Comparison of ENCODE assay signal across 17 cellular contexts in the genomic region with DNA sequence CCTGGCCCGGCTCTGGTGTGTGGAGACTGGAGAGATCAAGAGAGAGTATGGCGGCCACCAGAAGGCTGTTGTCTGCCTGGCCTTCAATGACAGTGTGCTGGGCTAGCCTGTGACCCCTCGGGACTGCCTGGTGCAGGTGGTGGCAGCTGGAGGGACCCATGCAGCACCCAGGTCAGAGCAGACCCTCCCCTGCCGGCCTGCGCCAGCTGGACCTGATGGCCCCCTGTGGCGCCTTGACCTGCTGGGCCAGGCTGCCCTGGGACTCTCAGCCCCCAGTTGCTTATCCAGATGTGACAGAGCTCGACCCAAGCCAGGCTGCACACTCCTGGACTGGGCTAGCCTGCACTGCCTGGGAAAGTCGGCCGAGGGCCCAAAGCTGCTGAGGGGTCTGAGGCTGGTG. TPM values are rescaled to one million over a fixed set of nuclear protein-coding genes. Genes with fewer than 3 reads are reported as not detected.
DNase-seq lines count a peak whose midpoint lies in the region; ATAC-seq and TF ChIP-seq lines count a peak whose summit lies in the region.
"Had no signal": no experiment of that assay in that cellular context is flagged by ENCODE, and none has a peak within 500 bp of the region (broad histone marks: within the 10 kb centered on the region; RNA-seq: fewer than 3 reads in every experiment).

No MANE protein-coding gene starts in this region.

- H3K27ac ChIP-seq in 22Rv1 (peak overlapping the region; percentile 85), RWPE2 (ENCODE audit: poor library complexity, severe bottlenecking) (no peak overlapping the region)
- H3K27ac ChIP-seq: BLaER1 treated with 17β-estradiol and CSF1 and Interleukin-3, amounts not matched to agents 10 nM and 100 nM had no signal

- no peak overlapping the region for H3K4me3 ChIP-seq in RWPE2 (ENCODE audit: severe bottlenecking)
- H3K4me3 ChIP-seq: BLaER1 treated with 17β-estradiol and CSF1 and Interleukin-3, amounts not matched to agents 10 nM and 100 nM had no signal

- peaks cover 44% of the 10 kb centered on the region for H3K36me3 ChIP-seq in RWPE2 (ENCODE audit: low read depth)

- no peaks in the 10 kb centered on the region for H3K27me3 ChIP-seq in RWPE2 (ENCODE audit: insufficient read depth, poor library complexity, severe bottlenecking)
- H3K27me3 ChIP-seq: BLaER1 treated with 17β-estradiol and CSF1 and Interleukin-3, amounts not matched to agents 10 nM and 100 nM had no signal

- peaks cover 23 to 43% of the 10 kb centered on the region in 2 donors for H3K36me3 Mint-ChIP-seq in CD14-positive monocyte
- H3K36me3 Mint-ChIP-seq in osteocyte (ENCODE audit: unreplicated experiment) = peaks cover 9% of the 10 kb centered on the region
- H3K36me3 Mint-ChIP-seq: CD4-positive, CD25-positive, alpha-beta regulatory T cell; IgD-negative memory B cell had no signal

- no peak for ATAC-seq in RWPE2 (ENCODE audit: low read depth)
- no peak for ATAC-seq in GM18505 (IDR thresholded peaks at IDR 0.05; ENCODE audit: unreplicated experiment)
- no peak for ATAC-seq in left cardiac atrium
- ATAC-seq: HCT116 had no signal

- H3K27me3 Mint-ChIP-seq in CD14-positive monocyte (ENCODE audit: low read depth in 3 of 3) (peaks cover 0 to 4% (median 2%) of the 10 kb centered on the region in 3 donors), osteocyte (ENCODE audit: unreplicated experiment) (no peaks in the 10 kb centered on the region)
- H3K27me3 Mint-ChIP-seq: CD4-positive, CD25-positive, alpha-beta regulatory T cell; CD8-positive, alpha-beta memory T cell; IgD-negative memory B cell had no signal

- H3K4me1 ChIP-seq in RWPE2 (ENCODE audit: insufficient read depth, poor library complexity, severe bottlenecking) = peaks cover 8% of the 10 kb centered on the region

- H3K4me1 Mint-ChIP-seq in CD14-positive monocyte (peaks cover 45% of the 10 kb centered on the region), osteocyte (ENCODE audit: unreplicated experiment) (peaks cover 39% of the 10 kb centered on the region)

- DNase-seq in CD14-positive monocyte (ENCODE audit: low spot score) (peak; percentile 42), RWPE2 (ENCODE audit: low spot score) (peak; percentile 66), osteocyte (ENCODE audit: extremely low spot score, unreplicated experiment) (peak; percentile 82), NCI-H345 (lab: John Stamatoyannopoulos, UW) (no peak), left cardiac atrium (no peak)
- DNase-seq: ACHN; AML-193; CD4-positive, CD25-positive, alpha-beta regulatory T cell; CD8-positive, alpha-beta memory T cell; GOT3; H7; KG1 had no signal

- no peak overlapping the region for H3K4me3 Mint-ChIP-seq in CD14-positive monocyte
- H3K4me3 Mint-ChIP-seq in osteocyte (ENCODE audit: unreplicated experiment) = no peak overlapping the region
- H3K4me3 Mint-ChIP-seq: CD8-positive, alpha-beta memory T cell had no signal

- H3K27ac Mint-ChIP-seq in CD14-positive monocyte = no peak overlapping the region
- no peak overlapping the region for H3K27ac Mint-ChIP-seq in osteocyte (ENCODE audit: unreplicated experiment)
- H3K27ac Mint-ChIP-seq: CD4-positive, CD25-positive, alpha-beta regulatory T cell; CD8-positive, alpha-beta memory T cell had no signal

- TF ChIP-seq CTCF in 22Rv1 (IDR thresholded peaks at IDR 0.05) (no peak), CD14-positive monocyte (IDR thresholded peaks at IDR 0.05) (no peak), RWPE2 (IDR thresholded peaks at IDR 0.05; ENCODE audit: poor library complexity, severe bottlenecking) (no peak), osteocyte (IDR thresholded peaks at IDR 0.05) (no peak)

- peaks cover 0 to 2% (median 0%) of the 10 kb centered on the region in 7 donors for H3K9me3 Mint-ChIP-seq in CD14-positive monocyte
- H3K9me3 Mint-ChIP-seq in osteocyte (ENCODE audit: unreplicated experiment) = no peaks in the 10 kb centered on the region
- H3K9me3 Mint-ChIP-seq: CD8-positive, alpha-beta memory T cell; IgD-negative memory B cell had no signal

- no peak for TF ChIP-seq POLR2A in GM18505 (IDR thresholded peaks at IDR 0.05; ENCODE audit: borderline replicate concordance, extremely low read depth, insufficient read depth, insufficient read length)

- H3K9me3 ChIP-seq in RWPE2 (ENCODE audit: severe bottlenecking) = no peaks in the 10 kb centered on the region
- H3K9me3 ChIP-seq: BLaER1 treated with 17β-estradiol and CSF1 and Interleukin-3, amounts not matched to agents 10 nM and 100 nM had no signal

- intact Hi-C loops in CD14-positive monocyte (cut with micrococcal nuclease) (loop anchor here (5.0 kb wide), 2 partner anchors 51 to 59 kb away; partner anchors contain the start of genes RNPS1 (in 2 of the 2) and TRAF7 (in 1 of the 2)), left cardiac atrium (cut with DNase I) (no loop called here)

RNA-seq across cellular contexts. Expression of gene BRICD5, which starts 1.9 kb away (rescaled TPM):
- not detected for polyA plus RNA-seq in CD14-positive monocyte
- total RNA-seq in osteocyte (6.6 and 10.1 TPM in 2 replicates), left cardiac atrium (1 to 10 TPM; 5.7 to 5.9 TPM)

RNA-seq across cellular contexts. Expression of gene MLST8, which starts 3.5 kb away (rescaled TPM):
- 10 to 100 TPM; 29.9 to 30.5 TPM for polyA plus RNA-seq in CD14-positive monocyte
- total RNA-seq in osteocyte (57.6 and 60.2 TPM in 2 replicates), left cardiac atrium (10 to 100 TPM; 24.9 to 26.9 TPM)

RNA-seq across cellular contexts. Expression of gene PGP, which starts 5.9 kb away (rescaled TPM):
- 10 to 100 TPM in 1 of 2 donors, 1 to 10 TPM in 1; 7.2 to 20.2 TPM for polyA plus RNA-seq in CD14-positive monocyte
- total RNA-seq in osteocyte (14.1 and 15.0 TPM in 2 replicates), left cardiac atrium (10 to 100 TPM; 21.1 to 24.6 TPM)

RNA-seq across cellular contexts. Expression of gene CASKIN1, which starts 12.4 kb away (rescaled TPM):
- polyA plus RNA-seq in CD14-positive monocyte = not detected
- total RNA-seq in osteocyte (2.4 and 3.7 TPM in 2 replicates), left cardiac atrium (1 to 10 TPM; 5.9 to 6.1 TPM)
- total RNA-seq: CD4-positive, CD25-positive, alpha-beta regulatory T cell had no signal
- polyA plus RNA-seq: CD4-positive, CD25-positive, alpha-beta regulatory T cell; CD8-positive, alpha-beta memory T cell; IgD-negative memory B cell had no signal

RNA-seq across cellular contexts. Expression of gene E4F1, which starts 14.6 kb away (rescaled TPM):
- 1 to 10 TPM; 4.9 to 5.8 TPM for polyA plus RNA-seq in CD14-positive monocyte
- total RNA-seq in osteocyte = 24.3 and 26.9 TPM in 2 replicates
- 10 to 100 TPM; 11.9 to 15.0 TPM for total RNA-seq in left cardiac atrium

Comparison
In these comparisons a context has a peak if more than half of its experiments do, and no peak if none do; other contexts are left out.
1. DNase-seq: peak in CD14-positive monocyte (single experiment), RWPE2 (single experiment) and osteocyte (single experiment); none in NCI-H345 (single experiment) and left cardiac atrium (single experiment).
2. intact Hi-C loops: an anchor here in CD14-positive monocyte (5.0 kb wide); none called in left cardiac atrium.